ENCODE assay signal across 14 cellular contexts in the genomic region with DNA sequence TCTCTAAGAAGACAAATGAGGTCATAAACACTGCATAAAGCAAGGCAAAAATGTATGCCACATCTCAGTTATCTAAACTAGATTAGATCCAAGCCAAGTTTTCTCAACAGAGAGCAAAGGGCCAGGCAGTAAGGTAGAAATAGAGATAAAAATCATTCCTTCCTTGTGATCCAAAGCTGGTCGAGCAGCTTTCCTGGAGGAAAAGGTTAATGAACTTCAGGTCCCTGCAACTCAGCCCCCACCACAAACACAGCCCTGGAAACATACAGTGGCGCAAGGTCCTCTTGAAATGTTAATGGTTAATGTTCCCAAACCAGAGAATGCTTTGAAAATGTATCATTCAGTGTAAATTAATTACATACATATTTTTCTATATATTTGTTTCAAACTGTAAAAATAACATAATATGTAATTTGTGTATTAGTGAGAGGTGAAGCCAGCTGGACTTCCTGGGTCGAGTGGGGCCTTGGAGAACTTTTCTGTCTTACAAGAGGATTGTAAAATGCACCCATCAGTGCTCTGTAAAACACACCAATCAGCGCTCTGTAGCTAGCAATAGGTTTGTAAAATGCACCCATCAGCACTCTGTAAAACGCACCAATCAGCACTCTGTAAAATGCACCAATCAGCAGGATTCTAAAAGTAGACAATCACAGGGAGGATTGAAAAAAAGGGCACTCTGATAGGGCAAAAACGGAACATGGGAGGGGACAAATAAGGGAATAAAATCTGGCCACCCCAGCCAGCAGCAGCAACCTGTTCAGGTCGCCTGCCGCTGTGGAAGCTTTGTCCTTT. TPM values are rescaled to one million over a fixed set of nuclear protein-coding genes. Genes with fewer than 3 reads are reported as not detected.
DNase-seq lines count a peak whose midpoint lies in the region; ATAC-seq, FAIRE-seq and TF ChIP-seq lines count a peak whose summit lies in the region.
"Had no signal": no experiment of that assay in that cellular context is flagged by ENCODE, and none has a peak within 500 bp of the region (broad histone marks: within the 10 kb centered on the region; RNA-seq: fewer than 3 reads in every experiment).

No MANE protein-coding gene starts in this region.

- in situ Hi-C loops in HepG2 (cut with HindIII; ENCODE audit: extremely low pct_ligation_motif_present, low pct_unique_long_range_greater_than_20kb): no loop called here

- H3K79me2 ChIP-seq in HepG2 (ENCODE audit: insufficient read depth, low read length): no peaks in the 10 kb centered on the region

- no peaks in the 10 kb centered on the region for H3K27me3 ChIP-seq in CD4-positive, CD25-positive, alpha-beta regulatory T cell (ENCODE audit: control insufficient read depth, insufficient read depth, low read length)
- H3K27me3 ChIP-seq in HepG2 (ENCODE audit: control insufficient read depth in 1 of 2, insufficient read depth in 2 of 2, low read length in 2 of 2) (no peaks in the 10 kb centered on the region), small intestine (ENCODE audit: control insufficient read depth in 2 of 2, insufficient read depth in 2 of 2, low read length in 2 of 2) (no peaks in the 10 kb centered on the region), tibial artery (no peaks in the 10 kb centered on the region)

- WGBS in HepG2 (ENCODE audit: low lambda C conversion rate): 26% methylated on average over 8 of the region's 8 CpGs
- 32 to 68% (median 49%) methylated on average over 8 of the region's 8 CpGs for WGBS in small intestine, 3 donors

- FAIRE-seq in HepG2 (lab: Jason Lieb, UNC): peak; percentile 8
- FAIRE-seq in small intestine (lab: Jason Lieb, UNC): no peak
- FAIRE-seq: HTR-8/SVneo had no signal

- H4K20me1 ChIP-seq in HepG2 (ENCODE audit: insufficient read depth, low read length): no peaks in the 10 kb centered on the region

- no peak for TF ChIP-seq RAD21 in HepG2 (CRISPR knock-in tag; IDR thresholded peaks at IDR 0.05)

- no TSS peak for BruUV-seq in HepG2 (replicated peaks; lab: Mats Ljungman, UMichigan)

- TF ChIP-seq CTCF in HepG2 (CRISPR knock-in tag; IDR thresholded peaks at IDR 0.05) (no peak), tibial artery (IDR thresholded peaks at IDR 0.05) (no peak)

- peak overlapping the region; percentile 32; the same call in 1 of the 2 replicates for H3K4me2 ChIP-seq in HepG2 (ENCODE audit: low read depth, low read length)
- H3K4me2 ChIP-seq: PC-9 had no signal

- no peak overlapping the region for H3K4me3 ChIP-seq in CD4-positive, CD25-positive, alpha-beta regulatory T cell (ENCODE audit: low read depth, low read length)
- H3K4me3 ChIP-seq in HepG2 (replicated peaks in 1 of 3; ENCODE audit: insufficient read depth in 1 of 3, low read depth in 2 of 3, low read length in 3 of 3) (no peak overlapping the region), small intestine (ENCODE audit: low read depth in 1 of 2, low read length in 2 of 2) (no peak overlapping the region), tibial artery (no peak overlapping the region)
- H3K4me3 ChIP-seq: HAP-1, PC-9 had no signal

- H3K4me1 Mint-ChIP-seq in CD4-positive, CD25-positive, alpha-beta regulatory T cell: peaks cover 12 to 17% (median 15%) of the 10 kb centered on the region in 4 donors

- no peaks in the 10 kb centered on the region for H3K9me3 ChIP-seq in CD4-positive, CD25-positive, alpha-beta regulatory T cell (ENCODE audit: control insufficient read depth in 2 of 2, low read length in 2 of 2)
- H3K9me3 ChIP-seq in HepG2 (ENCODE audit: low read length): no peaks in the 10 kb centered on the region
- H3K9me3 ChIP-seq in small intestine (ENCODE audit: control insufficient read depth, low read depth): no peaks in the 10 kb centered on the region
- H3K9me3 ChIP-seq in tibial artery: no peaks in the 10 kb centered on the region
- H3K9me3 ChIP-seq: HAP-1 had no signal

- no peak for ATAC-seq in CD4-positive, CD25-positive, alpha-beta regulatory T cell (ENCODE audit: low read depth in 2 of 2)
- ATAC-seq in HepG2: peak; percentile 76
- no peak for ATAC-seq in sciatic nerve
- no peak for ATAC-seq in GM19395 (IDR thresholded peaks at IDR 0.05; ENCODE audit: unreplicated experiment)
- ATAC-seq: CD8-positive, alpha-beta T cell had no signal

- peaks cover 0 to 2% (median 0%) of the 10 kb centered on the region in 7 donors for H3K9me3 Mint-ChIP-seq in CD4-positive, CD25-positive, alpha-beta regulatory T cell
- H3K9me3 Mint-ChIP-seq: CD8-positive, alpha-beta T cell had no signal

- peaks cover 28% of the 10 kb centered on the region for H3K36me3 ChIP-seq in CD4-positive, CD25-positive, alpha-beta regulatory T cell (ENCODE audit: control insufficient read depth, insufficient read depth, low read length)
- H3K36me3 ChIP-seq in HepG2 (replicated peaks in 1 of 2; ENCODE audit: control insufficient read depth in 1 of 2, insufficient read depth in 2 of 2, low read length in 2 of 2) (no peaks in the 10 kb centered on the region), small intestine (ENCODE audit: control insufficient read depth in 2 of 2, insufficient read depth in 2 of 2, low read length in 2 of 2) (no peaks in the 10 kb centered on the region), tibial artery (peaks cover 0 to 18% (median 5%) of the 10 kb centered on the region in 3 donors)
- H3K36me3 ChIP-seq: HAP-1 had no signal

- no peak for DNase-seq in CD4-positive, CD25-positive, alpha-beta regulatory T cell
- no peak for DNase-seq in HepG2 (ENCODE audit: low spot score)
- peak; percentile 79 for DNase-seq in small intestine
- no peak for DNase-seq in tibial artery
- no peak for DNase-seq in sciatic nerve (ENCODE audit: low spot score)
- DNase-seq: CD8-positive, alpha-beta T cell; NCI-H1436 treated with DMSO at 0.1 percent for 48 hours; NCI-H2029 treated with DMSO at 0.1 percent for 48 hours; NCI-H510A; PC-9 had no signal

- TF ChIP-seq EP300 in HepG2 (IDR thresholded peaks at IDR 0.05; ENCODE audit: low read depth in 2 of 2, low read length in 2 of 2) (no peak), HepG2 (CRISPR knock-in tag; IDR thresholded peaks at IDR 0.05; ENCODE audit: borderline replicate concordance) (no peak)

- no peak overlapping the region for H3K27ac ChIP-seq in CD4-positive, CD25-positive, alpha-beta regulatory T cell (ENCODE audit: insufficient read depth, low read length, poor library complexity, severe bottlenecking)
- H3K27ac ChIP-seq in angular gyrus (ENCODE audit: low read depth, low read length) (peak overlapping the region; percentile 82), HepG2 (ENCODE audit: extremely low read length, insufficient read depth, low read length) (no peak overlapping the region), small intestine (ENCODE audit: low read depth in 1 of 2, low read length in 1 of 2) (no peak overlapping the region), tibial artery (no peak overlapping the region)
- H3K27ac ChIP-seq: PC-9 had no signal

- H3K4me1 ChIP-seq in CD4-positive, CD25-positive, alpha-beta regulatory T cell (ENCODE audit: control insufficient read depth, insufficient read depth, low read length, poor library complexity, severe bottlenecking): no peaks in the 10 kb centered on the region
- H3K4me1 ChIP-seq in HepG2 (ENCODE audit: insufficient read depth, low read length) (peaks cover 16% of the 10 kb centered on the region), small intestine (ENCODE audit: control insufficient read depth in 2 of 2, insufficient read depth in 1 of 2, low read depth in 1 of 2, low read length in 1 of 2) (peaks cover 5 to 8% of the 10 kb centered on the region in 2 donors), tibial artery (no peaks in the 10 kb centered on the region)
- H3K4me1 ChIP-seq: HAP-1 had no signal

- H3K4me3 Mint-ChIP-seq in CD4-positive, CD25-positive, alpha-beta regulatory T cell: no peak overlapping the region
- H3K4me3 Mint-ChIP-seq: CD8-positive, alpha-beta T cell had no signal

- no peak overlapping the region for H3K9ac ChIP-seq in HepG2 (ENCODE audit: insufficient read depth, low read depth, low read length)

- H3K36me3 Mint-ChIP-seq in CD4-positive, CD25-positive, alpha-beta regulatory T cell: peaks cover 35% of the 10 kb centered on the region

- POLR2A ChIA-PET in HepG2 (lab: Yijun Ruan, JAX): no interaction called here

- CTCF ChIA-PET in HepG2 (lab: Yijun Ruan, JAX; ENCODE audit: low intra/inter-chr PET ratio, low total read pairs): no interaction called here

- H2AFZ ChIP-seq in HepG2 (ENCODE audit: low read length): no peak overlapping the region
- H2AFZ ChIP-seq: PC-9 had no signal

- TF ChIP-seq POLR2A in HepG2 (IDR thresholded peaks at IDR 0.05; ENCODE audit: insufficient read depth in 1 of 2, low read depth in 2 of 2, low read length in 2 of 2): no peak

- H3K27ac Mint-ChIP-seq in CD4-positive, CD25-positive, alpha-beta regulatory T cell: peak overlapping the region; percentile 63 to 88 (median 67)
- H3K27ac Mint-ChIP-seq: CD8-positive, alpha-beta T cell had no signal

- intact Hi-C loops in HepG2 (cut with micrococcal nuclease; ENCODE audit: unreplicated experiment) (no loop called here), tibial artery (cut with DNase I; ENCODE audit: low total_unique reads) (no loop called here), sciatic nerve (cut with DNase I) (no loop called here)

- no peaks in the 10 kb centered on the region for H3K27me3 Mint-ChIP-seq in CD4-positive, CD25-positive, alpha-beta regulatory T cell

RNA-seq across cellular contexts. Expression of a gene that starts 17.1 kb away (rescaled TPM):
- total RNA-seq in CD4-positive, CD25-positive, alpha-beta regulatory T cell: 13.0 TPM
- 10 to 100 TPM; 32.5 to 44.1 (median 39.7) TPM for polyA plus RNA-seq in CD4-positive, CD25-positive, alpha-beta regulatory T cell
- total RNA-seq in HepG2 (2016; rRNA removed; fragmentation: Illumina TruSeq; extraction: Trizol) (0.20 and 0.27 TPM in 2 replicates), sciatic nerve (15.7 TPM)
- total RNA-seq in HepG2 (2016; cell fraction: cytosol; rRNA removed; fragmentation: Illumina TruSeq; extraction: Trizol; ENCODE audit: low read depth): not detected in 2 replicates
- 0.12 and 0.15 TPM in 2 replicates for total RNA-seq in HepG2 (2016; cell fraction: insoluble cytoplasmic fraction; rRNA removed; fragmentation: Illumina TruSeq; extraction: Trizol)
- 0.15 TPM in 1 of 2 replicates, not detected in the other for total RNA-seq in HepG2 (2016; cell fraction: membrane; rRNA removed; fragmentation: Illumina TruSeq; extraction: Trizol)
- not detected in 2 replicates for total RNA-seq in HepG2 (2016; cell fraction: nucleus; rRNA removed; fragmentation: Illumina TruSeq; extraction: Trizol)
- polyA plus RNA-seq in HepG2 (2011; rRNA removed) (0.05 and 0.09 TPM in 2 replicates), small intestine (10 to 100 TPM; 10.7 to 19.6 (median 11.9) TPM)
- polyA plus RNA-seq in HepG2 (2011; cell fraction: cytosol; rRNA removed): 0.06 and 0.08 TPM in 2 replicates
- polyA plus RNA-seq in HepG2 (2011; cell fraction: nucleus; rRNA removed): not detected in 2 replicates
- not detected in 2 replicates for polyA plus RNA-seq in HepG2 (2012)
- polyA plus RNA-seq in HepG2 (2016; cell fraction: cytosol; fragmentation: Illumina TruSeq; extraction: Trizol; ENCODE audit: low read depth): not detected in 2 replicates
- polyA plus RNA-seq in HepG2 (2016; cell fraction: insoluble cytoplasmic fraction; fragmentation: Illumina TruSeq; extraction: Trizol; ENCODE audit: low read depth): 0.33 TPM in 1 of 2 replicates, not detected in the other
- not detected in 2 replicates for polyA plus RNA-seq in HepG2 (2016; cell fraction: membrane; fragmentation: Illumina TruSeq; extraction: Trizol; ENCODE audit: low read depth)
- polyA plus RNA-seq in HepG2 (2016; cell fraction: nucleus; fragmentation: Illumina TruSeq; extraction: Trizol; ENCODE audit: insufficient read depth, low read depth): 0.27 TPM in 1 of 2 replicates, not detected in the other
- polyA minus RNA-seq in HepG2 (2011; rRNA and poly(A)+ RNA removed; ENCODE audit: low replicate concordance): 2.9 TPM in 1 of 2 replicates, not detected in the other
- polyA minus RNA-seq in HepG2 (2011; cell fraction: cytosol; rRNA and poly(A)+ RNA removed): not detected in 2 replicates
- polyA minus RNA-seq in HepG2 (2011; cell fraction: nucleus; rRNA and poly(A)+ RNA removed): not detected in 2 replicates

RNA-seq across cellular contexts. Expression of a gene that starts 31.0 kb away (rescaled TPM):
- total RNA-seq in CD4-positive, CD25-positive, alpha-beta regulatory T cell: 3.7 TPM
- 1 to 10 TPM in 3 of 4 donors, under 1 TPM in 1; 0.87 to 1.9 (median 1.1) TPM for polyA plus RNA-seq in CD4-positive, CD25-positive, alpha-beta regulatory T cell
- total RNA-seq in HepG2 (2016; rRNA removed; fragmentation: Illumina TruSeq; extraction: Trizol) (0.02 and 0.14 TPM in 2 replicates), sciatic nerve (148 TPM)
- total RNA-seq in HepG2 (2016; cell fraction: cytosol; rRNA removed; fragmentation: Illumina TruSeq; extraction: Trizol; ENCODE audit: low read depth): under 0.01 TPM in 1 of 2 replicates, not detected in the other
- total RNA-seq in HepG2 (2016; cell fraction: insoluble cytoplasmic fraction; rRNA removed; fragmentation: Illumina TruSeq; extraction: Trizol): 0.01 and 0.04 TPM in 2 replicates
- total RNA-seq in HepG2 (2016; cell fraction: membrane; rRNA removed; fragmentation: Illumina TruSeq; extraction: Trizol): 0.03 TPM in 1 of 2 replicates, not detected in the other
- total RNA-seq in HepG2 (2016; cell fraction: nucleus; rRNA removed; fragmentation: Illumina TruSeq; extraction: Trizol): 0.16 TPM in 2 replicates
- polyA plus RNA-seq in HepG2 (2011; rRNA removed) (0.01 and 0.21 TPM in 2 replicates), small intestine (1 to 10 TPM in 1 of 3 donors, under 1 TPM in 2; 0.45 to 3.2 (median 0.54) TPM)
- 0.05 TPM in 1 of 2 replicates, not detected in the other for polyA plus RNA-seq in HepG2 (2011; cell fraction: cytosol; rRNA removed)
- 0.03 and 0.05 TPM in 2 replicates for polyA plus RNA-seq in HepG2 (2011; cell fraction: nucleus; rRNA removed)
- 0.04 TPM in 1 of 2 replicates, not detected in the other for polyA plus RNA-seq in HepG2 (2012)
- 0.09 and 0.16 TPM in 2 replicates for polyA plus RNA-seq in HepG2 (2016; cell fraction: cytosol; fragmentation: Illumina TruSeq; extraction: Trizol; ENCODE audit: low read depth)
- 0.02 and 0.17 TPM in 2 replicates for polyA plus RNA-seq in HepG2 (2016; cell fraction: insoluble cytoplasmic fraction; fragmentation: Illumina TruSeq; extraction: Trizol; ENCODE audit: low read depth)
- polyA plus RNA-seq in HepG2 (2016; cell fraction: membrane; fragmentation: Illumina TruSeq; extraction: Trizol; ENCODE audit: low read depth): not detected in 2 replicates
- not detected in 2 replicates for polyA plus RNA-seq in HepG2 (2016; cell fraction: nucleus; fragmentation: Illumina TruSeq; extraction: Trizol; ENCODE audit: insufficient read depth, low read depth)
- 0.09 TPM in 1 of 2 replicates, not detected in the other for polyA minus RNA-seq in HepG2 (2011; rRNA and poly(A)+ RNA removed; ENCODE audit: low replicate concordance)
- polyA minus RNA-seq in HepG2 (2011; cell fraction: cytosol; rRNA and poly(A)+ RNA removed): not detected in 2 replicates
- polyA minus RNA-seq in HepG2 (2011; cell fraction: nucleus; rRNA and poly(A)+ RNA removed): under 0.01 and 0.37 TPM in 2 replicates

RNA-seq across cellular contexts. Expression of a gene that starts 39.1 kb away (rescaled TPM):
- total RNA-seq in CD4-positive, CD25-positive, alpha-beta regulatory T cell: not detected
- not detected for polyA plus RNA-seq in CD4-positive, CD25-positive, alpha-beta regulatory T cell
- total RNA-seq in HepG2 (2016; rRNA removed; fragmentation: Illumina TruSeq; extraction: Trizol) (not detected in 2 replicates), sciatic nerve (0.13 TPM)
- total RNA-seq in HepG2 (2016; cell fraction: cytosol; rRNA removed; fragmentation: Illumina TruSeq; extraction: Trizol; ENCODE audit: low read depth): not detected in 2 replicates
- total RNA-seq in HepG2 (2016; cell fraction: insoluble cytoplasmic fraction; rRNA removed; fragmentation: Illumina TruSeq; extraction: Trizol): not detected in 2 replicates
- not detected in 2 replicates for total RNA-seq in HepG2 (2016; cell fraction: membrane; rRNA removed; fragmentation: Illumina TruSeq; extraction: Trizol)
- total RNA-seq in HepG2 (2016; cell fraction: nucleus; rRNA removed; fragmentation: Illumina TruSeq; extraction: Trizol): not detected in 2 replicates
- polyA plus RNA-seq in HepG2 (2011; rRNA removed) (not detected in 2 replicates), small intestine (1 to 10 TPM in 1 of 3 donors, under 1 TPM in 1, not detected in 1; 0.27 to 4.7 TPM)
- polyA plus RNA-seq in HepG2 (2011; cell fraction: cytosol; rRNA removed): not detected in 2 replicates
- not detected in 2 replicates for polyA plus RNA-seq in HepG2 (2011; cell fraction: nucleus; rRNA removed)
- polyA plus RNA-seq in HepG2 (2012): not detected in 2 replicates
- not detected in 2 replicates for polyA plus RNA-seq in HepG2 (2016; cell fraction: cytosol; fragmentation: Illumina TruSeq; extraction: Trizol; ENCODE audit: low read depth)
- not detected in 2 replicates for polyA plus RNA-seq in HepG2 (2016; cell fraction: insoluble cytoplasmic fraction; fragmentation: Illumina TruSeq; extraction: Trizol; ENCODE audit: low read depth)
- not detected in 2 replicates for polyA plus RNA-seq in HepG2 (2016; cell fraction: membrane; fragmentation: Illumina TruSeq; extraction: Trizol; ENCODE audit: low read depth)
- polyA plus RNA-seq in HepG2 (2016; cell fraction: nucleus; fragmentation: Illumina TruSeq; extraction: Trizol; ENCODE audit: insufficient read depth, low read depth): not detected in 2 replicates
- polyA minus RNA-seq in HepG2 (2011; rRNA and poly(A)+ RNA removed; ENCODE audit: low replicate concordance): not detected in 2 replicates
- polyA minus RNA-seq in HepG2 (2011; cell fraction: cytosol; rRNA and poly(A)+ RNA removed): not detected in 2 replicates
- polyA minus RNA-seq in HepG2 (2011; cell fraction: nucleus; rRNA and poly(A)+ RNA removed): not detected in 2 replicates
- total RNA-seq: CD8-positive, alpha-beta T cell; PC-9 had no signal

Comparison
In these comparisons a context has a peak if more than half of its experiments do, and no peak if none do; other contexts are left out.
1. RNA of a gene that starts 17.1 kb away (total RNA-seq): 15.7 TPM in sciatic nerve (single experiment) and 13.0 TPM in CD4-positive, CD25-positive, alpha-beta regulatory T cell (single experiment); 0.12 to 0.27 TPM in HepG2; every median in the first group is over 10 times any median in the second.
2. RNA of a gene that starts 31.0 kb away (total RNA-seq): 148 TPM in sciatic nerve (single experiment); 3.7 TPM in CD4-positive, CD25-positive, alpha-beta regulatory T cell (single experiment) and under 0.01 to 0.16 TPM in HepG2; every median in the first group is over 10 times any median in the second.